Comparison of ENCODE assay signal across 2 cellular contexts in the genomic region with DNA sequence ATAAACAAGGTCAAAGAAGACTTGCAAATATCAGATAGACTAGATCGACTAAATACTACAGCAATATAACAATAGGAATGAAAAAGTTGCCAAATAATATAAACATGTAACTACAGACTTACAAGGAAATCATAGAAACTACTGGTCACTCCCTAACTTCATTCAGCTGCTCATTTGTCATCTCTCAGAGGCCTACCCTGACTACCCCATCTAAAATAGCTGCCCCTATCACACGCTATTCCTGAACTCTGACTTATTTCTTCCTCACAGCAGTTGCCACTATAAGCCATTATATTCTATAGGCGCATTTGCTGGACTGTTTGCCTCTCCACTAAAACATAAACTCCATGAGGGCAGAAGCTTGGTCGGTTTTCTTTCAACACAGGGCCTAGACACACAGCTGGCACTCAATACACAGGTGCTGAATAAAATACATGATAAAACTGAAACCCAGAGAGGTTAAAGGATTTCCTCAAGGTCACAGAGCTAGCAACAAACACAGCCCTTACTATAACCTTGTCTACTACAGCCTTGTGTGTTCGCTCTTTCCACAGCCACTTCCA.
A peak's percentile ranks its signal among the peaks of the same experiment; 100 is the strongest.
TF ChIP-seq lines count a peak whose summit lies in the region.

No MANE protein-coding gene starts in this region.

TF ChIP-seq in HCT116, 20 proteins besides CTCF, POLR2A, EP300 and RAD21:
- no peak for TF ChIP-seq EZH2phosphoT487 (IDR thresholded peaks at IDR 0.05; ENCODE audit: borderline replicate concordance)
- TF ChIP-seq YY1 (IDR thresholded peaks at IDR 0.05; ENCODE audit: extremely low read depth, insufficient replicate concordance, low read depth, low read length) = no peak
- TF ChIP-seq, protein P1, sequence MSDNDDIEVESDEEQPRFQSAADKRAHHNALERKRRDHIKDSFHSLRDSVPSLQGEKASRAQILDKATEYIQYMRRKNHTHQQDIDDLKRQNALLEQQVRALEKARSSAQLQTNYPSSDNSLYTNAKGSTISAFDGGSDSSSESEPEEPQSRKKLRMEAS (IDR thresholded peaks at IDR 0.05) = no peak
- TF ChIP-seq JUND (IDR thresholded peaks at IDR 0.05) = no peak
- no peak for TF ChIP-seq ELF1 (IDR thresholded peaks at IDR 0.05; ENCODE audit: borderline replicate concordance, low read depth)
- TF ChIP-seq SP1 (IDR thresholded peaks at IDR 0.05; ENCODE audit: low read depth) = no peak
- no peak for TF ChIP-seq CEBPB (IDR thresholded peaks at IDR 0.05; ENCODE audit: low read depth)
- no peak for TF ChIP-seq TCF7L2 (IDR thresholded peaks at IDR 0.05; ENCODE audit: borderline replicate concordance, extremely low read depth, insufficient read depth, insufficient read length)
- TF ChIP-seq, protein P2, sequence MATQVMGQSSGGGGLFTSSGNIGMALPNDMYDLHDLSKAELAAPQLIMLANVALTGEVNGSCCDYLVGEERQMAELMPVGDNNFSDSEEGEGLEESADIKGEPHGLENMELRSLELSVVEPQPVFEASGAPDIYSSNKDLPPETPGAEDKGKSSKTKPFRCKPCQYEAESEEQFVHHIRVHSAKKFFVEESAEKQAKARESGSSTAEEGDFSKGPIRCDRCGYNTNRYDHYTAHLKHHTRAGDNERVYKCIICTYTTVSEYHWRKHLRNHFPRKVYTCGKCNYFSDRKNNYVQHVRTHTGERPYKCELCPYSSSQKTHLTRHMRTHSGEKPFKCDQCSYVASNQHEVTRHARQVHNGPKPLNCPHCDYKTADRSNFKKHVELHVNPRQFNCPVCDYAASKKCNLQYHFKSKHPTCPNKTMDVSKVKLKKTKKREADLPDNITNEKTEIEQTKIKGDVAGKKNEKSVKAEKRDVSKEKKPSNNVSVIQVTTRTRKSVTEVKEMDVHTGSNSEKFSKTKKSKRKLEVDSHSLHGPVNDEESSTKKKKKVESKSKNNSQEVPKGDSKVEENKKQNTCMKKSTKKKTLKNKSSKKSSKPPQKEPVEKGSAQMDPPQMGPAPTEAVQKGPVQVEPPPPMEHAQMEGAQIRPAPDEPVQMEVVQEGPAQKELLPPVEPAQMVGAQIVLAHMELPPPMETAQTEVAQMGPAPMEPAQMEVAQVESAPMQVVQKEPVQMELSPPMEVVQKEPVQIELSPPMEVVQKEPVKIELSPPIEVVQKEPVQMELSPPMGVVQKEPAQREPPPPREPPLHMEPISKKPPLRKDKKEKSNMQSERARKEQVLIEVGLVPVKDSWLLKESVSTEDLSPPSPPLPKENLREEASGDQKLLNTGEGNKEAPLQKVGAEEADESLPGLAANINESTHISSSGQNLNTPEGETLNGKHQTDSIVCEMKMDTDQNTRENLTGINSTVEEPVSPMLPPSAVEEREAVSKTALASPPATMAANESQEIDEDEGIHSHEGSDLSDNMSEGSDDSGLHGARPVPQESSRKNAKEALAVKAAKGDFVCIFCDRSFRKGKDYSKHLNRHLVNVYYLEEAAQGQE (IDR thresholded peaks at IDR 0.05; ENCODE audit: low read depth) = no peak
- TF ChIP-seq EZH2 (IDR thresholded peaks at IDR 0.05) = no peak
- no peak for TF ChIP-seq ZNF274 (IDR thresholded peaks at IDR 0.05; ENCODE audit: low read depth, low read length)
- TF ChIP-seq ZFX (IDR thresholded peaks at IDR 0.05) = no peak
- no peak for TF ChIP-seq FOSL1 (IDR thresholded peaks at IDR 0.05; ENCODE audit: low read depth)
- no peak for TF ChIP-seq CBX3 (IDR thresholded peaks at IDR 0.05; ENCODE audit: low read depth)
- TF ChIP-seq SRF (IDR thresholded peaks at IDR 0.05; ENCODE audit: low read depth) = no peak
- no peak for TF ChIP-seq POLR2AphosphoS5 (IDR thresholded peaks at IDR 0.05; ENCODE audit: low read depth, low read length)
- TF ChIP-seq SIN3A (IDR thresholded peaks at IDR 0.05; ENCODE audit: low read depth) = no peak
- TF ChIP-seq EGR1 (IDR thresholded peaks at IDR 0.05; ENCODE audit: low read depth) = no peak
- TF ChIP-seq, protein P3, sequence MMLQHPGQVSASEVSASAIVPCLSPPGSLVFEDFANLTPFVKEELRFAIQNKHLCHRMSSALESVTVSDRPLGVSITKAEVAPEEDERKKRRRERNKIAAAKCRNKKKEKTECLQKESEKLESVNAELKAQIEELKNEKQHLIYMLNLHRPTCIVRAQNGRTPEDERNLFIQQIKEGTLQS (IDR thresholded peaks at IDR 0.05) = no peak

TF ChIP-seq in K562, 482 proteins besides CTCF, POLR2A, EP300 and RAD21 (continues in another document):
- TF ChIP-seq, protein P4, sequence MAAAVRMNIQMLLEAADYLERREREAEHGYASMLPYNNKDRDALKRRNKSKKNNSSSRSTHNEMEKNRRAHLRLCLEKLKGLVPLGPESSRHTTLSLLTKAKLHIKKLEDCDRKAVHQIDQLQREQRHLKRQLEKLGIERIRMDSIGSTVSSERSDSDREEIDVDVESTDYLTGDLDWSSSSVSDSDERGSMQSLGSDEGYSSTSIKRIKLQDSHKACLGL (CRISPR knock-in tag; IDR thresholded peaks at IDR 0.05; ENCODE audit: borderline replicate concordance, poor library complexity, severe bottlenecking) = no peak
- TF ChIP-seq, protein P5, sequence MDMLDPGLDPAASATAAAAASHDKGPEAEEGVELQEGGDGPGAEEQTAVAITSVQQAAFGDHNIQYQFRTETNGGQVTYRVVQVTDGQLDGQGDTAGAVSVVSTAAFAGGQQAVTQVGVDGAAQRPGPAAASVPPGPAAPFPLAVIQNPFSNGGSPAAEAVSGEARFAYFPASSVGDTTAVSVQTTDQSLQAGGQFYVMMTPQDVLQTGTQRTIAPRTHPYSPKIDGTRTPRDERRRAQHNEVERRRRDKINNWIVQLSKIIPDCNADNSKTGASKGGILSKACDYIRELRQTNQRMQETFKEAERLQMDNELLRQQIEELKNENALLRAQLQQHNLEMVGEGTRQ (CRISPR knock-in tag; IDR thresholded peaks at IDR 0.05) = no peak
- TF ChIP-seq ESRRA (IDR thresholded peaks at IDR 0.05; ENCODE audit: borderline replicate concordance, low read depth) (0 out of 2 replicates have a peak, but pooled peaks have one; percentile 17), CBX1 (IDR thresholded peaks at IDR 0.05; ENCODE audit: low read depth) (no peak), ZNF311 (CRISPR knock-in tag; IDR thresholded peaks at IDR 0.05) (no peak), HMG20A (CRISPR knock-in tag; conservative IDR thresholded peaks at IDR 0.05) (no peak), NBN (IDR thresholded peaks at IDR 0.05; ENCODE audit: low read depth) (no peak), GTF2A2 (tag; IDR thresholded peaks at IDR 0.05) (no peak), KLF10 (CRISPR knock-in tag; IDR thresholded peaks at IDR 0.05) (no peak), CREBBP (IDR thresholded peaks at IDR 0.05; ENCODE audit: low read depth, low read length) (no peak), HDAC6 (IDR thresholded peaks at IDR 0.05; ENCODE audit: low read depth, low read length) (no peak), TRIM28 (IDR thresholded peaks at IDR 0.05) (peak; percentile 60; the same call in 1 of the 2 replicates), ZNF408 (CRISPR knock-in tag; IDR thresholded peaks at IDR 0.05; ENCODE audit: low read depth) (no peak), KLF13 (tag; IDR thresholded peaks at IDR 0.05; ENCODE audit: borderline replicate concordance, low read depth) (no peak), STAT5A (IDR thresholded peaks at IDR 0.05; ENCODE audit: borderline replicate concordance, low read length) (no peak), ILK (tag; IDR thresholded peaks at IDR 0.05; ENCODE audit: borderline replicate concordance, low read depth) (no peak), CBX3 (IDR thresholded peaks at IDR 0.05; ENCODE audit: borderline replicate concordance in 1 of 2, low read length in 2 of 2) (peak in 1 of 2 experiments; percentile 66; a peak in 1 of 3 replicates), KDM1A (IDR thresholded peaks at IDR 0.05) (peak in 1 of 2 experiments; percentile 24; a peak in 1 of 4 replicates), RBM14 (IDR thresholded peaks at IDR 0.05; ENCODE audit: borderline replicate concordance, insufficient read depth, low read depth, low read length) (no peak), ZNF143 (CRISPR knock-in tag; IDR thresholded peaks at IDR 0.05) (no peak), ZNF316 (IDR thresholded peaks at IDR 0.05) (peak; percentile 81), FOXA1 (IDR thresholded peaks at IDR 0.05; ENCODE audit: borderline replicate concordance) (no peak)
- TF ChIP-seq, protein P6, sequence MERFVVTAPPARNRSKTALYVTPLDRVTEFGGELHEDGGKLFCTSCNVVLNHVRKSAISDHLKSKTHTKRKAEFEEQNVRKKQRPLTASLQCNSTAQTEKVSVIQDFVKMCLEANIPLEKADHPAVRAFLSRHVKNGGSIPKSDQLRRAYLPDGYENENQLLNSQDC (CRISPR knock-in tag; IDR thresholded peaks at IDR 0.05) = no peak
- TF ChIP-seq, protein P7, sequence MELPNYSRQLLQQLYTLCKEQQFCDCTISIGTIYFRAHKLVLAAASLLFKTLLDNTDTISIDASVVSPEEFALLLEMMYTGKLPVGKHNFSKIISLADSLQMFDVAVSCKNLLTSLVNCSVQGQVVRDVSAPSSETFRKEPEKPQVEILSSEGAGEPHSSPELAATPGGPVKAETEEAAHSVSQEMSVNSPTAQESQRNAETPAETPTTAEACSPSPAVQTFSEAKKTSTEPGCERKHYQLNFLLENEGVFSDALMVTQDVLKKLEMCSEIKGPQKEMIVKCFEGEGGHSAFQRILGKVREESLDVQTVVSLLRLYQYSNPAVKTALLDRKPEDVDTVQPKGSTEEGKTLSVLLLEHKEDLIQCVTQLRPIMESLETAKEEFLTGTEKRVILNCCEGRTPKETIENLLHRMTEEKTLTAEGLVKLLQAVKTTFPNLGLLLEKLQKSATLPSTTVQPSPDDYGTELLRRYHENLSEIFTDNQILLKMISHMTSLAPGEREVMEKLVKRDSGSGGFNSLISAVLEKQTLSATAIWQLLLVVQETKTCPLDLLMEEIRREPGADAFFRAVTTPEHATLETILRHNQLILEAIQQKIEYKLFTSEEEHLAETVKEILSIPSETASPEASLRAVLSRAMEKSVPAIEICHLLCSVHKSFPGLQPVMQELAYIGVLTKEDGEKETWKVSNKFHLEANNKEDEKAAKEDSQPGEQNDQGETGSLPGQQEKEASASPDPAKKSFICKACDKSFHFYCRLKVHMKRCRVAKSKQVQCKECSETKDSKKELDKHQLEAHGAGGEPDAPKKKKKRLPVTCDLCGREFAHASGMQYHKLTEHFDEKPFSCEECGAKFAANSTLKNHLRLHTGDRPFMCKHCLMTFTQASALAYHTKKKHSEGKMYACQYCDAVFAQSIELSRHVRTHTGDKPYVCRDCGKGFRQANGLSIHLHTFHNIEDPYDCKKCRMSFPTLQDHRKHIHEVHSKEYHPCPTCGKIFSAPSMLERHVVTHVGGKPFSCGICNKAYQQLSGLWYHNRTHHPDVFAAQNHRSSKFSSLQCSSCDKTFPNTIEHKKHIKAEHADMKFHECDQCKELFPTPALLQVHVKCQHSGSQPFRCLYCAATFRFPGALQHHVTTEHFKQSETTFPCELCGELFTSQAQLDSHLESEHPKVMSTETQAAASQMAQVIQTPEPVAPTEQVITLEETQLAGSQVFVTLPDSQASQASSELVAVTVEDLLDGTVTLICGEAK (IDR thresholded peaks at IDR 0.05) = no peak
- TF ChIP-seq, protein P7 (CRISPR knock-in tag; IDR thresholded peaks at IDR 0.05) = no peak
- TF ChIP-seq, protein P8, sequence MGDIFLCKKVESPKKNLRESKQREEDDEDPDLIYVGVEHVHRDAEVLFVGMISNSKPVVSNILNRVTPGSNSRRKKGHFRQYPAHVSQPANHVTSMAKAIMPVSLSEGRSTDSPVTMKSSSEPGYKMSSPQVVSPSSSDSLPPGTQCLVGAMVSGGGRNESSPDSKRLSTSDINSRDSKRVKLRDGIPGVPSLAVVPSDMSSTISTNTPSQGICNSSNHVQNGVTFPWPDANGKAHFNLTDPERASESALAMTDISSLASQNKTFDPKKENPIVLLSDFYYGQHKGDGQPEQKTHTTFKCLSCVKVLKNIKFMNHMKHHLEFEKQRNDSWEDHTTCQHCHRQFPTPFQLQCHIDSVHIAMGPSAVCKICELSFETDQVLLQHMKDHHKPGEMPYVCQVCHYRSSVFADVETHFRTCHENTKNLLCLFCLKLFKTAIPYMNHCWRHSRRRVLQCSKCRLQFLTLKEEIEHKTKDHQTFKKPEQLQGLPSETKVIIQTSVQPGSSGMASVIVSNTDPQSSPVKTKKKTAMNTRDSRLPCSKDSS (IDR thresholded peaks at IDR 0.05; ENCODE audit: low read depth, partially characterized antibody) = peak; percentile 14
- TF ChIP-seq, protein P9, sequence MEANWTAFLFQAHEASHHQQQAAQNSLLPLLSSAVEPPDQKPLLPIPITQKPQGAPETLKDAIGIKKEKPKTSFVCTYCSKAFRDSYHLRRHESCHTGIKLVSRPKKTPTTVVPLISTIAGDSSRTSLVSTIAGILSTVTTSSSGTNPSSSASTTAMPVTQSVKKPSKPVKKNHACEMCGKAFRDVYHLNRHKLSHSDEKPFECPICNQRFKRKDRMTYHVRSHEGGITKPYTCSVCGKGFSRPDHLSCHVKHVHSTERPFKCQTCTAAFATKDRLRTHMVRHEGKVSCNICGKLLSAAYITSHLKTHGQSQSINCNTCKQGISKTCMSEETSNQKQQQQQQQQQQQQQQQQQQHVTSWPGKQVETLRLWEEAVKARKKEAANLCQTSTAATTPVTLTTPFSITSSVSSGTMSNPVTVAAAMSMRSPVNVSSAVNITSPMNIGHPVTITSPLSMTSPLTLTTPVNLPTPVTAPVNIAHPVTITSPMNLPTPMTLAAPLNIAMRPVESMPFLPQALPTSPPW (CRISPR knock-in tag; IDR thresholded peaks at IDR 0.05) = no peak
- TF ChIP-seq, protein P10, sequence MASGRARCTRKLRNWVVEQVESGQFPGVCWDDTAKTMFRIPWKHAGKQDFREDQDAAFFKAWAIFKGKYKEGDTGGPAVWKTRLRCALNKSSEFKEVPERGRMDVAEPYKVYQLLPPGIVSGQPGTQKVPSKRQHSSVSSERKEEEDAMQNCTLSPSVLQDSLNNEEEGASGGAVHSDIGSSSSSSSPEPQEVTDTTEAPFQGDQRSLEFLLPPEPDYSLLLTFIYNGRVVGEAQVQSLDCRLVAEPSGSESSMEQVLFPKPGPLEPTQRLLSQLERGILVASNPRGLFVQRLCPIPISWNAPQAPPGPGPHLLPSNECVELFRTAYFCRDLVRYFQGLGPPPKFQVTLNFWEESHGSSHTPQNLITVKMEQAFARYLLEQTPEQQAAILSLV (tag; IDR thresholded peaks at IDR 0.05) = no peak
